ENCODE assay signal across 12 cellular contexts in the genomic region with DNA sequence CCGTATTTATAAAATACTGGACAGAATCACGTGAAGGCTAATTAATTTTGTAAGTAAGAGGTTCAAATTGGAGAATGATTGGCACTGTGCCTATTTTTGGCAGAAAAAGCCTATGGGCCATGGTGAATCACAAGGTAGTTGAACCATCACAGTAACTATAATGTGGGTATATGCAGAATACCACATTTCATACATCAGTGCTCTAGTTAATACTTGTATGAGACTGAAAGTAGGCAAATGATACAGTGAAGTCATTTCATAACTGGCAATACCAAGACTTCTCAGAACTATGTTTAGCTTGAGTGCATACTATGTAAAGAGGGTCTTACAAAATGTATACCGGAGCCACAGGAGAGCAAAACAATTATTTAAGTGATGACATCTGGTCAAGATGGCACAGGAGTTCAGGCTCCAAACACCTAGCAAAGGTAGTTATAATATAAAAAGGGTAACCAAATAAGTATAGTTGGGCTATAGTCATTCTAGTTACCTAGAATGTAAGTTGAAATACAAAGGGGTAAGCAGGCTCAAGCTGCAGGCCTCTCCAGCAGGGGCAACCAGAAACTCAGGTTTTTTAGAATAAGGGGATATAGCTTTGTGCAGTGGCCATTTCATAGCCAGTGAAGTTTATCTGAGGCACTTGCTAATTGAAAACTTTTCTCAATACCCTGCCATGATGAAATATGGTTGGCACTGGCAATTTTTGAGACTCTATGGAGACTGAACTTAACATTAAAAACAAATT. TPM values are rescaled to one million over a fixed set of nuclear protein-coding genes. Genes with fewer than 3 reads are reported as not detected.
DNase-seq lines count a peak whose midpoint lies in the region; ATAC-seq and TF ChIP-seq lines count a peak whose summit lies in the region.
"Had no signal": no experiment of that assay in that cellular context is flagged by ENCODE, and none has a peak within 500 bp of the region (broad histone marks: within the 10 kb centered on the region; RNA-seq: fewer than 3 reads in every experiment).

No MANE protein-coding gene starts in this region.

- H2BK12ac ChIP-seq in H9 (ENCODE audit: insufficient read length, low read depth, low read length): no peak overlapping the region

- H3K27ac Mint-ChIP-seq in H9: peak overlapping the region in 2 of 3 experiments; percentile 20 to 41; a peak in 3 of 7 replicates

- H2AFZ ChIP-seq in H9 (ENCODE audit: low read length) (no peak overlapping the region), parathyroid adenoma (no peak overlapping the region), PC-9 (no peak overlapping the region)

- H3K27me3 Mint-ChIP-seq in H9 (ENCODE audit: low read depth): no peaks in the 10 kb centered on the region

- no peaks in the 10 kb centered on the region for H3K27me3 ChIP-seq in H9 (ENCODE audit: insufficient read depth, low read length)
- H3K27me3 ChIP-seq in parathyroid adenoma (ENCODE audit: control insufficient read depth, insufficient read depth, low read length): no peaks in the 10 kb centered on the region
- H3K27me3 ChIP-seq in PC-9 (ENCODE audit: insufficient read depth, low read depth): no peaks in the 10 kb centered on the region

- H2BK5ac ChIP-seq in H9 (ENCODE audit: insufficient read length, low read length): no peak overlapping the region

- no peak overlapping the region for H3K23ac ChIP-seq in H9 (ENCODE audit: insufficient read length, low read depth, low read length)

- H3K4me1 Mint-ChIP-seq in H9: peaks cover 31 to 39% of the 10 kb centered on the region in 2 experiments

- peaks cover 0 to 6% of the 10 kb centered on the region in 2 experiments; a peak in 2 of 5 replicates for H3K9me3 Mint-ChIP-seq in H9

- no peak overlapping the region for H4K8ac ChIP-seq in H9 (replicated peaks; ENCODE audit: insufficient read length, low read depth, low read length)

- H3K9me3 ChIP-seq in H9 (ENCODE audit: control insufficient read depth, low read depth, low read length): no peaks in the 10 kb centered on the region
- no peaks in the 10 kb centered on the region for H3K9me3 ChIP-seq in parathyroid adenoma (ENCODE audit: control insufficient read depth, low read length)
- H3K9me3 ChIP-seq in PC-9 (ENCODE audit: insufficient read depth, low read depth): no peaks in the 10 kb centered on the region

- H3T11ph ChIP-seq in H9 (ENCODE audit: low read length): no peak overlapping the region

- H3K4me3 Mint-ChIP-seq in H9: no peak overlapping the region

- no peak overlapping the region for H2BK20ac ChIP-seq in H9 (ENCODE audit: low read depth, low read length, poor library complexity, severe bottlenecking)

- H3K23me2 ChIP-seq in H9 (ENCODE audit: insufficient read length, low read depth, low read length, poor library complexity, severe bottlenecking): no peaks in the 10 kb centered on the region

- no peaks in the 10 kb centered on the region; the same call in 1 of the 2 replicates for H3K79me2 ChIP-seq in H9 (ENCODE audit: insufficient read depth, low read length)
- peaks cover 61% of the 10 kb centered on the region for H3K79me2 ChIP-seq in parathyroid adenoma
- H3K79me2 ChIP-seq in PC-9 (ENCODE audit: low read depth): peaks cover 22% of the 10 kb centered on the region

- no peak for TF ChIP-seq CTCF in H9 (conservative IDR thresholded peaks at IDR 0.05)
- no peak for TF ChIP-seq CTCF in parathyroid adenoma (IDR thresholded peaks at IDR 0.05)
- no peak for TF ChIP-seq CTCF in PC-9 (conservative IDR thresholded peaks at IDR 0.05)

- no peak overlapping the region for H3K4ac ChIP-seq in H9 (ENCODE audit: low read depth, low read length)

- H2AK5ac ChIP-seq in H9 (ENCODE audit: insufficient read length, low read length): no peak overlapping the region

- ATAC-seq in activated CD4-positive, CD25-positive, alpha-beta regulatory T cell treated with anti-CD3 and anti-CD28 coated beads, Interleukin-2, amount 50 U/mL, for 24 hours: peak; percentile 75
- peak; percentile 91 for ATAC-seq in HG03565 (IDR thresholded peaks at IDR 0.05; ENCODE audit: unreplicated experiment)
- no peak for ATAC-seq in left lobe of liver

- no peaks in the 10 kb centered on the region for H3K9me2 ChIP-seq in PC-9 (ENCODE audit: insufficient read depth)

- H2BK120ac ChIP-seq in H9 (ENCODE audit: low read depth, low read length, poor library complexity, severe bottlenecking): no peak overlapping the region

- no peak overlapping the region for H2BK15ac ChIP-seq in H9 (ENCODE audit: low read depth, low read length)

- H3K4me3 ChIP-seq in parathyroid adenoma (ENCODE audit: low read depth, low read length) (no peak overlapping the region), PC-9 (no peak overlapping the region)

- H3K79me1 ChIP-seq in H9 (ENCODE audit: insufficient read depth, low read depth, low read length, poor library complexity, severe bottlenecking): no peaks in the 10 kb centered on the region

- intact Hi-C loops in PC-9 (cut with micrococcal nuclease; ENCODE audit: unreplicated experiment): no loop called here

- H3K18ac ChIP-seq in H9 (ENCODE audit: insufficient read length, low read depth, low read length): no peak overlapping the region

- BruUV-seq in PC-9 (replicated peaks; lab: Mats Ljungman, UMichigan): no TSS peak

- no peak overlapping the region for H4K5ac ChIP-seq in H9 (ENCODE audit: insufficient read length, low read depth, low read length)

- no peak overlapping the region for H3K14ac ChIP-seq in H9 (ENCODE audit: insufficient read depth, low read length)

- H3K9ac ChIP-seq in H9 (ENCODE audit: extremely low read depth, insufficient read length, low read length): no peak overlapping the region
- no peak overlapping the region for H3K9ac ChIP-seq in parathyroid adenoma

- H3K4me2 ChIP-seq in H9 (ENCODE audit: insufficient read depth, insufficient read length, low read length) (no peak overlapping the region), parathyroid adenoma (ENCODE audit: low read length) (no peak overlapping the region), PC-9 (no peak overlapping the region)

- peaks cover 9% of the 10 kb centered on the region; the same call in 1 of the 2 replicates for H3F3A ChIP-seq in PC-9 (ENCODE audit: insufficient read depth, low read depth)

- H3K36me3 ChIP-seq in parathyroid adenoma (ENCODE audit: control insufficient read depth, insufficient read depth, low read length) (no peaks in the 10 kb centered on the region), PC-9 (ENCODE audit: low read depth) (0 out of 2 replicates have a peak, but pooled peaks cover 6% of the 10 kb centered on the region)

- no peak overlapping the region for H3K56ac ChIP-seq in H9 (ENCODE audit: insufficient read length, low read depth, low read length)

- CTCF ChIA-PET in PC-9 (lab: Charles Lee): no interaction called here

- DNase-seq in activated CD4-positive, CD25-positive, alpha-beta regulatory T cell (lab: John Stamatoyannopoulos, UW): no peak
- DNase-seq in H9 (no peak), NCI-H69 (lab: John Stamatoyannopoulos, UW) (no peak), left lobe of liver (ENCODE audit: low spot score) (no peak), PC-9 (no peak)
- DNase-seq: dermis blood vessel endothelial cell, kidney glomerular epithelial cell, NCI-H1436 treated with DMSO at 0.1 percent for 48 hours had no signal

- WGBS in H9 (ENCODE audit: extremely low coverage, insufficient read length, low lambda C conversion rate): no CpG with 5 or more reads among the region's 3 CpGs

- no peak overlapping the region for H3K27ac ChIP-seq in H9 (ENCODE audit: insufficient read length, low read depth, low read length)
- H3K27ac ChIP-seq in parathyroid adenoma: peak overlapping the region; percentile 60
- no peak overlapping the region for H3K27ac ChIP-seq in PC-9
- H3K27ac ChIP-seq: 22Rv1 had no signal

- H3K4me1 ChIP-seq in H9 (ENCODE audit: insufficient read depth, low read length) (peaks cover 8% of the 10 kb centered on the region; the same call in 1 of the 2 replicates), parathyroid adenoma (peaks cover 40% of the 10 kb centered on the region), PC-9 (replicated peaks; ENCODE audit: insufficient read depth) (peaks cover 11% of the 10 kb centered on the region)

- POLR2A ChIA-PET in PC-9 (lab: Charles Lee; ENCODE audit: unreplicated experiment): no interaction called here

- H4K20me1 ChIP-seq in H9 (ENCODE audit: control insufficient read depth, insufficient read depth, insufficient read length) (no peaks in the 10 kb centered on the region), PC-9 (ENCODE audit: insufficient read depth) (no peaks in the 10 kb centered on the region)

- H3K36me3 Mint-ChIP-seq in H9 (ENCODE audit: insufficient read depth in 1 of 3, low read depth in 3 of 3): peaks cover 7 to 10% (median 9%) of the 10 kb centered on the region in 3 experiments; a peak in 6 of 7 replicates

- H4K91ac ChIP-seq in H9 (ENCODE audit: insufficient read length, low read depth, low read length): no peak overlapping the region

RNA-seq across cellular contexts. Expression of a gene that starts 19.1 kb away (rescaled TPM):
- total RNA-seq in H9 (2021): 14.1 and 15.4 TPM in 2 replicates
- 0.96 TPM for total RNA-seq in left lobe of liver
- 11.1 and 12.6 TPM in 2 replicates for total RNA-seq in PC-9 (2021)
